Comparison of ENCODE assay signal across 10 cellular contexts in the genomic region with DNA sequence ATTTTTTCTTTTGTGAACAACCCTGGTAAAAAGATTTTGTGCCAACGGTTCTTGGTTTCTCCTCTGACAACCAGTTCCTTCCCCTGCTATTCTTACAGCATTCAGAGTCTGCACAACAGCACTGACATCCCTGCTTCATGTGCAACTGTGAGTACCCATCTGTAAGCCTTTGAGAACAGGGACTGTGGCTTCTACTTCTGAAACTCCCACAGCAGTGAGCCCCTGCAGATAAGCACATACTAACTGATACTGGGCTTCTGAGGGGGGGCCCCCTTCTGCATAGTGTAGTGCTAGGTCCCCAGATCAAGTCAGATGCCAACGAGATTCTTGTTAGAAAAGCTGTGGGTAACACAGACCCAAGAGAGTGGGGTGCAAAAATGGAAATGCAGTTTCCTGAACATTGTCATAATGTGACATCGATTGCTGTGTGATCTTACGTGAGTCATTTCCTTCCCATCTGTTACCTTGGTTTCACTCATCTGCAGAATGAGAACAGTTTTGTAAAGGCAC. TPM values are rescaled to one million over a fixed set of nuclear protein-coding genes. Genes with fewer than 3 reads are reported as not detected.
DNase-seq lines count a peak whose midpoint lies in the region; ATAC-seq and TF ChIP-seq lines count a peak whose summit lies in the region.
"Had no signal": no experiment of that assay in that cellular context is flagged by ENCODE, and none has a peak within 500 bp of the region (broad histone marks: within the 10 kb centered on the region; RNA-seq: fewer than 3 reads in every experiment).

No MANE protein-coding gene starts in this region.

- no peaks in the 10 kb centered on the region for H3K36me3 Mint-ChIP-seq in immature natural killer cell

- H3K4me1 ChIP-seq in upper lobe of right lung, result no peaks in the 10 kb centered on the region

- H3K4me3 ChIP-seq in upper lobe of right lung, result no peak overlapping the region
- H3K4me3 ChIP-seq: cardiac muscle cell had no signal

- peak overlapping the region; percentile 65 to 86 (median 72) for H3K4me3 Mint-ChIP-seq in immature natural killer cell

- TF ChIP-seq CTCF in upper lobe of right lung (IDR thresholded peaks at IDR 0.05), result no peak

- H3K4me1 Mint-ChIP-seq in immature natural killer cell, result peaks cover 34 to 38% of the 10 kb centered on the region in 2 donors

- intact Hi-C loops in upper lobe of right lung (cut with DNase I), result no loop called here

- H3K9me3 ChIP-seq in upper lobe of right lung, result no peaks in the 10 kb centered on the region

- H3K27me3 Mint-ChIP-seq in immature natural killer cell (ENCODE audit: low read depth in 3 of 3), result peaks cover 0 to 4% (median 2%) of the 10 kb centered on the region in 3 donors

- DNase-seq in DMS53 (lab: John Stamatoyannopoulos, UW), result peak; percentile 40
- DNase-seq in DMS53 treated with DMSO at 0.1 percent for 48 hours (lab: John Stamatoyannopoulos, UW; ENCODE audit: unreplicated experiment), result no peak
- peak; percentile 60 to 76 for DNase-seq in activated CD4-positive, alpha-beta T cell treated with anti-CD3 and anti-CD28 coated beads for 24 hours (ENCODE audit: low read depth in 2 of 2)
- peak; percentile 65 to 85 (median 69) for DNase-seq in immature natural killer cell
- no peak for DNase-seq in upper lobe of right lung
- DNase-seq in NCI-H146 treated with DMSO at 0.1 percent for 48 hours (lab: John Stamatoyannopoulos, UW; ENCODE audit: unreplicated experiment), result no peak
- no peak for DNase-seq in left lobe of liver (ENCODE audit: low spot score)

- H3K27ac ChIP-seq in upper lobe of right lung, result no peak overlapping the region
- H3K27ac ChIP-seq: 22Rv1, cardiac muscle cell had no signal

- H3K27ac Mint-ChIP-seq in immature natural killer cell, result peak overlapping the region; percentile 86 to 99 (median 94)

- ATAC-seq in HG03280 (IDR thresholded peaks at IDR 0.05; ENCODE audit: unreplicated experiment), result peak; percentile 80
- ATAC-seq in upper lobe of right lung, result peak; percentile 57
- no peak for ATAC-seq in left lobe of liver

- no peaks in the 10 kb centered on the region for H3K27me3 ChIP-seq in upper lobe of right lung
- H3K27me3 ChIP-seq: cardiac muscle cell had no signal

- H3K36me3 ChIP-seq in upper lobe of right lung, result no peaks in the 10 kb centered on the region
- H3K36me3 ChIP-seq: cardiac muscle cell had no signal

- no peaks in the 10 kb centered on the region for H3K9me3 Mint-ChIP-seq in immature natural killer cell

RNA-seq across cellular contexts. Expression of gene NINJ2, which starts 11.1 kb away (rescaled TPM):
- polyA plus RNA-seq in immature natural killer cell, result 10 to 100 TPM; 18.2 to 42.3 (median 25.7) TPM
- total RNA-seq in upper lobe of right lung (23.4 TPM), left lobe of liver (16.1 TPM)
- total RNA-seq: cardiac muscle cell had no signal

Comparison
In these comparisons a context has a peak if more than half of its experiments do, and no peak if none do; other contexts are left out.
1. DNase-seq: peak in DMS53 (single experiment), activated CD4-positive, alpha-beta T cell treated with anti-CD3 and anti-CD28 coated beads for 24 hours (2 of 2) and immature natural killer cell (3 of 3); none in DMS53 treated with DMSO at 0.1 percent for 48 hours (single experiment), upper lobe of right lung (single experiment), NCI-H146 treated with DMSO at 0.1 percent for 48 hours (single experiment) and left lobe of liver (single experiment).